In the genomic region with DNA sequence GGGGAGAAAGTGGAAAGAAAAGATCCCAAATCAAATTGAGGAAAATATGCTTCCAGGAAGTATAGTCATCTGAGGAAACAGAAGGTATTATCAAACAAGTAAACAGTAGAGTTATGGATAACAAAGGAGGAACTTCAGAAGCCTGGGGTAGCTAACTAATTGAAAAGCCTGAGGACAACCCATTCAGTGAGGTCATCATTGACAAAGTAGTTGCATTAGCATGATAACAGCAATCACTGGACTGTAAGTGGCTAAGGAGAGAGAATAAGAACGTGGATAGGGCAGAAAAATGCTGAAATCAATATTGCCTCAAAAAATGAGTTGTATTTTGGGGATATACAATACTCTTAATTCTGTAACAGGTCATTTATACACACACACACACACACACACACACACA, we compare ENCODE assay signal across 27 cellular contexts.
"Had no signal": no experiment of that assay in that cellular context is flagged by ENCODE, and none has a peak within 500 bp of the region (broad histone marks: within the 10 kb centered on the region; RNA-seq: fewer than 3 reads in every experiment).

No MANE protein-coding gene starts in this region.

- H3K36me3 ChIP-seq: brain microvascular endothelial cell, colonic mucosa, left ventricle myocardium inferior, ovary, suprapubic skin, transverse colon had no signal

- H3K27me3 ChIP-seq: brain microvascular endothelial cell, colonic mucosa, ovary, suprapubic skin, transverse colon had no signal

- H3K4me3 ChIP-seq: colonic mucosa, left ventricle myocardium inferior, ovary, psoas muscle, suprapubic skin, transverse colon had no signal

- H3K4me1 ChIP-seq: colonic mucosa, left ventricle myocardium inferior, psoas muscle, suprapubic skin had no signal

- ATAC-seq: right cardiac atrium; stimulated activated naive CD8-positive, alpha-beta T cell treated with anti-CD3 and anti-CD28 coated beads, Interleukin-15, amount 100 ng/mL, for 72 hours had no signal

- H3K27ac ChIP-seq: brain microvascular endothelial cell, colonic mucosa, left ventricle myocardium inferior, ovary, psoas muscle, suprapubic skin, transverse colon had no signal

- H3K9me3 ChIP-seq: colonic mucosa, left ventricle myocardium inferior, ovary, psoas muscle, suprapubic skin, transverse colon had no signal

- DNase-seq: activated CD4-positive, alpha-beta T cell treated with anti-CD3 and anti-CD28 coated beads, Interleukin-2, amount 50 U/mL, for 1 hour; activated CD4-positive, CD25-positive, alpha-beta regulatory T cell treated with anti-CD3 and anti-CD28 coated beads, Interleukin-2, amount 50 U/mL, for 72 hours; activated CD8-positive, alpha-beta memory T cell treated with anti-CD3 and anti-CD28 coated beads, Interleukin-2, amount 50 U/mL, for 48 hours; activated effector memory CD4-positive, alpha-beta T cell treated with anti-CD3 and anti-CD28 coated beads, Interleukin-2, amount 50 U/mL, for 16 hours; activated naive CD4-positive, alpha-beta T cell treated with anti-CD3 and anti-CD28 coated beads, Interleukin-2, amount 50 U/mL, for 16 hours; activated T-cell treated with anti-CD3 and anti-CD28 coated beads, Interleukin-2, amount 50 U/mL, for 48 hours; aorta; brain microvascular endothelial cell; central memory CD4-positive, alpha-beta T cell; colonic mucosa; erythroblast; foreskin melanocyte; glutamatergic neuron; hippocampal formation; immature natural killer cell; kidney glomerular epithelial cell; left ventricle myocardium inferior; ovary; psoas muscle; right cardiac atrium; small intestine; stimulated activated CD4-positive, alpha-beta T cell treated with anti-CD3 and anti-CD28 coated beads, Interleukin-4, amount 100 ng/mL, for 1 hour; stimulated activated naive CD8-positive, alpha-beta T cell treated with anti-CD3 and anti-CD28 coated beads, Interleukin-15, amount 100 ng/mL, for 72 hours; T-helper 1 cell; T-helper 9 cell; transverse colon had no signal
